In the genomic region with DNA sequence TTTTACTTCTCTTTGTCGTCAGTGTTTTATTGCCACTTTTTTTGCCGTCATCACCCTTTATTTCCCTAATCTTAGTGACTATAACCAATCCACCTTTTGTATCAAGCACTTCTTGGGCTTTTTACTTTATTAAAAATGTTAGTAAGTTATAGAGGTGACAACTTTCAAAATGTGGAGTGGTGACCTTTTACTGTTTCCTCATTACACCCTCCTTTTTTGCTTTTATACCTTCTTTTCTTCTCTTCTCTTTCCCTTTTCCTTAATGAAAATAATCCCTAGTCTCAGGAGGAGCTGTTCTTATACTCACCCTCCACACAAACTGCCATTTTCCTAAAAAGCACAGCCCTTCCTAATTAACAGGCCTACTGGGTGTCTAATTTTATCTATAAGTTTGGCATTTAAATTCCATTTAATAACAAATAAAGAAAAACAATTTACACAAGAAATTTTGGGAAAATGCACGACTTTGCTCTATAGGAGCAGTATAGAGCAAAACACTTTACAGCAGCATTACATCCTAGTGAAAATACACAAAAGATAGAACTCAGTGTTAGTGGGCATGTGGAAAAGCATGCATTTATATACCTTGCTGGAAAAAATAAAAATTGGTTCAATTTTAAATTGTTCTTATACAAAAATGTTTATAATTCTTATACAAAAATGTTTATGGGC, we compare ENCODE assay signal across 1 cellular context.
TF ChIP-seq lines count a peak whose summit lies in the region.

No MANE protein-coding gene starts in this region.

TF ChIP-seq in IMR-90, 13 proteins besides CTCF, POLR2A, EP300 and RAD21 (continued from another document):
- TF ChIP-seq, protein P1, sequence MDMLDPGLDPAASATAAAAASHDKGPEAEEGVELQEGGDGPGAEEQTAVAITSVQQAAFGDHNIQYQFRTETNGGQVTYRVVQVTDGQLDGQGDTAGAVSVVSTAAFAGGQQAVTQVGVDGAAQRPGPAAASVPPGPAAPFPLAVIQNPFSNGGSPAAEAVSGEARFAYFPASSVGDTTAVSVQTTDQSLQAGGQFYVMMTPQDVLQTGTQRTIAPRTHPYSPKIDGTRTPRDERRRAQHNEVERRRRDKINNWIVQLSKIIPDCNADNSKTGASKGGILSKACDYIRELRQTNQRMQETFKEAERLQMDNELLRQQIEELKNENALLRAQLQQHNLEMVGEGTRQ (IDR thresholded peaks at IDR 0.05; ENCODE audit: low read depth, low read length) = no peak
- TF ChIP-seq FOS (IDR thresholded peaks at IDR 0.05; ENCODE audit: low read depth, low read length) = no peak
- no peak for TF ChIP-seq RCOR1 (IDR thresholded peaks at IDR 0.05; ENCODE audit: insufficient replicate concordance, low read length)
- no peak for TF ChIP-seq MAFK (IDR thresholded peaks at IDR 0.05; ENCODE audit: low read depth, low read length)
- TF ChIP-seq NFE2L2 (IDR thresholded peaks at IDR 0.05; ENCODE audit: low read depth, low read length) = no peak
- no peak for TF ChIP-seq ELK1 (IDR thresholded peaks at IDR 0.05; ENCODE audit: borderline replicate concordance, low read depth, low read length)
- TF ChIP-seq CHD1 (IDR thresholded peaks at IDR 0.05; ENCODE audit: low read depth, low read length) = no peak
- no peak for TF ChIP-seq MAZ (IDR thresholded peaks at IDR 0.05; ENCODE audit: borderline replicate concordance, low read depth, low read length)
- TF ChIP-seq BHLHE40 (IDR thresholded peaks at IDR 0.05; ENCODE audit: low read depth, low read length) = no peak
- TF ChIP-seq CEBPB (IDR thresholded peaks at IDR 0.05; ENCODE audit: low read depth, low read length) = no peak
- no peak for TF ChIP-seq RFX5 (IDR thresholded peaks at IDR 0.05; ENCODE audit: low read depth, low read length)
